ENCODE assay signal across 9 cellular contexts in the genomic region with DNA sequence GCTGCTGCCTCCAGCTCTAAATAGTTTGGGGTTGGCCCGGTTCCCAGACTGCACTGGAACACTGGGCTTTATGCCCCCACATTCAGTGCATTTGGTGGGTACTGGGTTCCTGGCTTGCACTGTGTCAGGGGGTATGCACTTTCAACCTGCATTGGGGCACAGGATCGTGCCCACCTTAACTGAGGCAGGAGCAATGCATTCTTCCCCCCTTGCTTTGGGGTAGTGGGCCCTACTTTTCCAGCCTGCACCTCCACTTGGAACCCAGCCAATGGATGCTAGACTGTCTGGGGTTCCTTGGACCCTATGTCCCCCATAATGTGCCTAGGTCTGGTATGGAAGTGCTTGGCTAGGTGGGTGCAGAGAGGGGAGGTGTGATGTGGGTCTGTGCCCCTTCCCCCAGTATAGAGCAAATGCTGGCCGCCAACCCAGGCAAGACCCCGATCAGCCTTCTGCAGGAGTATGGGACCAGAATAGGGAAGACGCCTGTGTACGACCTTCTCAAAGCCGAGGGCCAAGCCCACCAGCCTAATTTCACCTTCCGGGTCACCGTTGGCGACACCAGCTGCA. TPM values are rescaled to one million over a fixed set of nuclear protein-coding genes. Genes with fewer than 3 reads are reported as not detected.
DNase-seq lines count a peak whose midpoint lies in the region; ATAC-seq, FAIRE-seq and TF ChIP-seq lines count a peak whose summit lies in the region.
"Had no signal": no experiment of that assay in that cellular context is flagged by ENCODE, and none has a peak within 500 bp of the region (broad histone marks: within the 10 kb centered on the region; RNA-seq: fewer than 3 reads in every experiment).

No MANE protein-coding gene starts in this region.

- peaks cover 51% of the 10 kb centered on the region for H3K79me2 ChIP-seq in astrocyte (ENCODE audit: insufficient read depth, low read length)

- H3K4me2 ChIP-seq in astrocyte (ENCODE audit: low read length): peak overlapping the region; percentile 90

- H3K36me3 ChIP-seq in astrocyte (ENCODE audit: insufficient read depth, low read length) (no peaks in the 10 kb centered on the region), lower lobe of right lung (peaks cover 30% of the 10 kb centered on the region)

- peak overlapping the region; percentile 87 for H3K27ac ChIP-seq in astrocyte (ENCODE audit: low read depth, low read length)
- H3K27ac ChIP-seq in lower lobe of right lung: peak overlapping the region; percentile 93

- H3K4me3 Mint-ChIP-seq in activated naive CD4-positive, alpha-beta T cell treated with anti-CD3 and anti-CD28 coated beads, Interleukin-2, amount 10 ng/mL, durations not matched to agents 7 days and 5 days: peak overlapping the region; percentile 80
- H3K4me3 Mint-ChIP-seq in astrocyte (ENCODE audit: unreplicated experiment): peak overlapping the region; percentile 84
- peak overlapping the region; percentile 87 for H3K4me3 Mint-ChIP-seq in type B pancreatic cell

- intact Hi-C loops in lower lobe of right lung (cut with DNase I): no loop called here

- H3K4me1 ChIP-seq in astrocyte (ENCODE audit: insufficient read depth, low read length) (peaks cover 48% of the 10 kb centered on the region), lower lobe of right lung (peaks cover 47% of the 10 kb centered on the region)

- FAIRE-seq in astrocyte (lab: Jason Lieb, UNC): no peak

- ATAC-seq in lower lobe of right lung: no peak

- H3K9me3 Mint-ChIP-seq in activated naive CD4-positive, alpha-beta T cell treated with anti-CD3 and anti-CD28 coated beads, Interleukin-2, amount 10 ng/mL, durations not matched to agents 7 days and 5 days: no peaks in the 10 kb centered on the region
- no peaks in the 10 kb centered on the region for H3K9me3 Mint-ChIP-seq in astrocyte (ENCODE audit: unreplicated experiment)
- no peaks in the 10 kb centered on the region for H3K9me3 Mint-ChIP-seq in type B pancreatic cell

- CTCF ChIA-PET in activated naive CD4-positive, alpha-beta T cell treated with anti-CD3 and anti-CD28 coated beads, Interleukin-2, amount 10 ng/mL, durations not matched to agents 7 days and 5 days (lab: Charles Lee): interaction anchor here (0.7 to 2.3 kb wide), 7 partner anchors 9 to 180 kb away, joined by 3 to 7 read pairs (median 4); partner anchors contain the start of gene AAAS

- peaks cover 43% of the 10 kb centered on the region for H3K4me1 Mint-ChIP-seq in activated naive CD4-positive, alpha-beta T cell treated with anti-CD3 and anti-CD28 coated beads, Interleukin-2, amount 10 ng/mL, durations not matched to agents 7 days and 5 days
- H3K4me1 Mint-ChIP-seq in astrocyte (ENCODE audit: low read depth, unreplicated experiment) (peaks cover 22% of the 10 kb centered on the region), type B pancreatic cell (ENCODE audit: unreplicated experiment) (peaks cover 25% of the 10 kb centered on the region)

- H3K36me3 Mint-ChIP-seq in activated naive CD4-positive, alpha-beta T cell treated with anti-CD3 and anti-CD28 coated beads, Interleukin-2, amount 10 ng/mL, durations not matched to agents 7 days and 5 days: peaks cover 15% of the 10 kb centered on the region
- H3K36me3 Mint-ChIP-seq in astrocyte (ENCODE audit: low read depth, unreplicated experiment) (peaks cover 9% of the 10 kb centered on the region), type B pancreatic cell (no peaks in the 10 kb centered on the region)

- peaks cover 16% of the 10 kb centered on the region for H4K20me1 ChIP-seq in astrocyte (ENCODE audit: insufficient read depth, low read length)

- no peaks in the 10 kb centered on the region for H3K27me3 Mint-ChIP-seq in activated naive CD4-positive, alpha-beta T cell treated with anti-CD3 and anti-CD28 coated beads, Interleukin-2, amount 10 ng/mL, durations not matched to agents 7 days and 5 days
- H3K27me3 Mint-ChIP-seq in astrocyte (ENCODE audit: low read depth, unreplicated experiment): no peaks in the 10 kb centered on the region
- no peaks in the 10 kb centered on the region for H3K27me3 Mint-ChIP-seq in type B pancreatic cell

- H3K9me3 ChIP-seq in astrocyte (ENCODE audit: insufficient read depth, low read depth, low read length) (no peaks in the 10 kb centered on the region), lower lobe of right lung (no peaks in the 10 kb centered on the region)

- H3K4me3 ChIP-seq in astrocyte (ENCODE audit: insufficient read depth, low read depth, low read length): peak overlapping the region; percentile 68
- H3K4me3 ChIP-seq in lower lobe of right lung: peak overlapping the region; percentile 79

- peak overlapping the region; percentile 96 for H3K27ac Mint-ChIP-seq in activated naive CD4-positive, alpha-beta T cell treated with anti-CD3 and anti-CD28 coated beads, Interleukin-2, amount 10 ng/mL, durations not matched to agents 7 days and 5 days
- H3K27ac Mint-ChIP-seq in astrocyte (ENCODE audit: unreplicated experiment) (peak overlapping the region; percentile 72), type B pancreatic cell (peak overlapping the region; percentile 94)

- H3K27me3 ChIP-seq in astrocyte (ENCODE audit: insufficient read depth, low read length) (no peaks in the 10 kb centered on the region), lower lobe of right lung (ENCODE audit: low read depth) (no peaks in the 10 kb centered on the region)

- H2AFZ ChIP-seq in astrocyte (ENCODE audit: low read depth, low read length): peak overlapping the region; percentile 81

- DNase-seq in activated naive CD4-positive, alpha-beta T cell treated with anti-CD3 and anti-CD28 coated beads, Interleukin-2, amount 10 ng/mL, durations not matched to agents 7 days and 5 days: no peak
- no peak for DNase-seq in activated naive CD4-positive, alpha-beta T cell treated with anti-CD3 and anti-CD28 coated beads, Interleukin-2, amount 50 U/mL, for 16 hours
- DNase-seq in astrocyte (ENCODE audit: low read depth) (no peak), lower lobe of right lung (no peak), type B pancreatic cell (ENCODE audit: extremely low spot score, unreplicated experiment) (no peak), NCI-H2081 (lab: John Stamatoyannopoulos, UW) (no peak), NOMO-1 treated with DMSO at 0.1 percent for 48 hours (lab: John Stamatoyannopoulos, UW; ENCODE audit: unreplicated experiment) (no peak), NCI-H226 (no peak)

- peak overlapping the region; percentile 92 for H3K9ac ChIP-seq in astrocyte (ENCODE audit: low read length)

- TF ChIP-seq CTCF in astrocyte (IDR thresholded peaks at IDR 0.05; ENCODE audit: insufficient read depth, low read depth, low read length): no peak
- TF ChIP-seq CTCF in lower lobe of right lung (IDR thresholded peaks at IDR 0.05): no peak
- TF ChIP-seq CTCF in type B pancreatic cell (conservative IDR thresholded peaks at IDR 0.05): no peak

RNA-seq across cellular contexts. Expression of gene TARBP2, which starts 0.6 kb away (rescaled TPM):
- total RNA-seq in astrocyte (40.4 and 51.1 TPM in 2 replicates), lower lobe of right lung (34.3 TPM), type B pancreatic cell (ENCODE audit: low replicate concordance) (46.4 and 52.3 TPM in 2 replicates)

RNA-seq across cellular contexts. Expression of gene MAP3K12, which starts 2.4 kb away (rescaled TPM):
- total RNA-seq in astrocyte: 11.1 and 13.1 TPM in 2 replicates
- 17.5 TPM for total RNA-seq in lower lobe of right lung
- total RNA-seq in type B pancreatic cell (ENCODE audit: low replicate concordance): 10.6 and 31.6 TPM in 2 replicates

RNA-seq across cellular contexts. Expression of gene NPFF, which starts 5.6 kb away (rescaled TPM):
- total RNA-seq in astrocyte (0.82 TPM in 1 of 2 replicates, not detected in the other), lower lobe of right lung (not detected), type B pancreatic cell (ENCODE audit: low replicate concordance) (not detected in 2 replicates)
- total RNA-seq: lower leg skin had no signal

RNA-seq across cellular contexts. Expression of gene PCBP2, which starts 49.8 kb away (rescaled TPM):
- total RNA-seq in astrocyte: 708 and 733 TPM in 2 replicates
- 767 TPM for total RNA-seq in lower lobe of right lung
- 825 and 1,222 TPM in 2 replicates for total RNA-seq in type B pancreatic cell (ENCODE audit: low replicate concordance)
